ENCODE assay signal across 19 cellular contexts in genomic region chr11:1074244-1075221, GRCh38. TPM values are rescaled to one million over a fixed set of nuclear protein-coding genes. Genes with fewer than 3 reads are reported as not detected.
A peak's percentile ranks its signal among the peaks of the same experiment; 100 is the strongest.
DNase-seq lines count a peak whose midpoint lies in the region; ATAC-seq, FAIRE-seq and TF ChIP-seq lines count a peak whose summit lies in the region.
"Had no signal": no experiment of that assay in that cellular context is flagged by ENCODE, and none has a peak within 500 bp of the region (broad histone marks: within the 10 kb centered on the region; RNA-seq: fewer than 3 reads in every experiment).

TSS of gene MUC2 (plus strand) at chr11:1074874.

- peak; percentile 54 to 63 for TF ChIP-seq POLR2A in Peyer's patch (IDR thresholded peaks at IDR 0.05)
- no peak for TF ChIP-seq POLR2A in sigmoid colon (IDR thresholded peaks at IDR 0.05)

- H3K27ac ChIP-seq in Peyer's patch (peak within 1 kb of the TSS in 3 of 4 donors; percentile 51 to 72 (median 69)), kidney (ENCODE audit: low read depth in 2 of 2, low read length in 2 of 2) (no peak within 1 kb of the TSS), sigmoid colon (no peak within 1 kb of the TSS)

- no peak for FAIRE-seq in kidney (lab: Jason Lieb, UNC)
- FAIRE-seq: bronchial epithelial cell, GM12891, urothelium cell line had no signal

- TF ChIP-seq EP300 in sigmoid colon (IDR thresholded peaks at IDR 0.05): no peak

- H3K36me3 ChIP-seq in Peyer's patch (no peaks in the 10 kb centered on the region), kidney (ENCODE audit: control insufficient read depth in 1 of 2, insufficient read depth in 2 of 2, low read length in 2 of 2) (no peaks in the 10 kb centered on the region), sigmoid colon (no peaks in the 10 kb centered on the region)

- H3K4me3 ChIP-seq in Peyer's patch (peak within 1 kb of the TSS in 3 of 4 donors; percentile 12 to 42 (median 30)), kidney (ENCODE audit: low read length in 2 of 2) (no peak within 1 kb of the TSS), sigmoid colon (no peak within 1 kb of the TSS)

- intact Hi-C loops in kidney (cut with DNase I) (no loop called here), sigmoid colon (cut with DNase I) (no loop called here)

- H3K4me1 ChIP-seq in Peyer's patch: peaks cover 0 to 22% (median 5%) of the 10 kb centered on the region in 4 donors
- no peaks in the 10 kb centered on the region for H3K4me1 ChIP-seq in kidney (ENCODE audit: control insufficient read depth in 1 of 2, insufficient read depth in 1 of 2, low read depth in 1 of 2, low read length in 2 of 2)
- no peaks in the 10 kb centered on the region for H3K4me1 ChIP-seq in sigmoid colon

- H3K27me3 ChIP-seq in Peyer's patch (no peaks in the 10 kb centered on the region), sigmoid colon (peaks cover 0 to 49% (median 4%) of the 10 kb centered on the region in 3 donors)

- no peak within 1 kb of the TSS for H3K9ac ChIP-seq in kidney (ENCODE audit: low read length in 2 of 2)

- 52 to 73% methylated on average over 32 of the region's 32 CpGs for WGBS in sigmoid colon, 2 donors

- no peak for ATAC-seq in GM19395 (IDR thresholded peaks at IDR 0.05; ENCODE audit: unreplicated experiment)
- ATAC-seq: activated CD8-positive, alpha-beta T cell treated with anti-CD3 and anti-CD28 coated beads, Interleukin-2, amount 10 ng/mL, durations not matched to agents 7 days and 5 days had no signal

- H3K9me3 ChIP-seq in Peyer's patch (no peaks in the 10 kb centered on the region), kidney (ENCODE audit: control insufficient read depth in 1 of 2, low read length in 2 of 2) (no peaks in the 10 kb centered on the region), sigmoid colon (no peaks in the 10 kb centered on the region)

- DNase-seq in activated CD8-positive, alpha-beta memory T cell treated with anti-CD3 and anti-CD28 coated beads, Interleukin-2, amount 50 U/mL, for 4 hours: peak; percentile 12
- DNase-seq in activated CD8-positive, alpha-beta memory T cell treated with anti-CD3 and anti-CD28 coated beads, Interleukin-2, amount 50 U/mL, for 48 hours: no peak
- DNase-seq in Peyer's patch (peak in 2 of 3 donors; percentile 64 to 75), kidney (peak; percentile 72), sigmoid colon (peak; percentile 64), DMS53 (lab: John Stamatoyannopoulos, UW) (no peak), NCI-H187 (lab: John Stamatoyannopoulos, UW) (no peak)
- DNase-seq: ACHN; activated CD8-positive, alpha-beta T cell treated with anti-CD3 and anti-CD28 coated beads, Interleukin-2, amount 10 ng/mL, durations not matched to agents 7 days and 5 days; NCI-H2107; NCI-H774; SHP77 treated with DMSO at 0.1 percent for 48 hours; stimulated activated CD4-positive, alpha-beta T cell treated with anti-CD3 and anti-CD28 coated beads, Interleukin-4, amount 100 ng/mL, for 24 hours had no signal

- no peak for TF ChIP-seq CTCF in Peyer's patch (IDR thresholded peaks at IDR 0.05)
- TF ChIP-seq CTCF in kidney (IDR thresholded peaks at IDR 0.05; ENCODE audit: borderline replicate concordance, extremely low read depth, insufficient read depth): no peak
- TF ChIP-seq CTCF in sigmoid colon (IDR thresholded peaks at IDR 0.05): no peak

RNA-seq across cellular contexts. Expression of gene MUC2, which starts in this region (rescaled TPM):
- total RNA-seq in Peyer's patch: 1,000 to 10,000 TPM in 2 of 4 donors, 100 to 1,000 TPM in 2; 817 to 1,165 (median 1,010) TPM
- not detected for total RNA-seq in kidney
- not detected for polyA plus RNA-seq in kidney (ENCODE audit: insufficient read depth, low read depth, low replicate concordance)
- 1 to 10 TPM in 3 of 4 donors, not detected in 1; 2.5 to 8.0 (median 2.9) TPM for total RNA-seq in sigmoid colon
- polyA plus RNA-seq in sigmoid colon: 100 to 1,000 TPM in 1 of 3 donors, 10 to 100 TPM in 2; 22.8 to 248 (median 40.2) TPM
- total RNA-seq: activated CD8-positive, alpha-beta T cell treated with anti-CD3 and anti-CD28 coated beads, Interleukin-2, amount 10 ng/mL, durations not matched to agents 7 days and 5 days; activated naive CD4-positive, alpha-beta T cell treated with anti-CD3 and anti-CD28 coated beads for 36 hours; bronchial epithelial cell; fibroblast of villous mesenchyme had no signal

Comparison
In these comparisons a context has a peak if more than half of its experiments do, and no peak if none do; other contexts are left out.
1. RNA of gene MUC2 (total RNA-seq): 817 to 1,165 TPM in Peyer's patch; 2.5 to 8.0 TPM in sigmoid colon and not detected in kidney (single experiment); every median in the first group is over 10 times any median in the second.
2. RNA of gene MUC2 (polyA plus RNA-seq): 22.8 to 248 TPM in sigmoid colon; not detected in kidney (single experiment); every median in the first group is over 10 times any median in the second.
3. DNase-seq: peak in activated CD8-positive, alpha-beta memory T cell treated with anti-CD3 and anti-CD28 coated beads, Interleukin-2, amount 50 U/mL, for 4 hours (single experiment), Peyer's patch (2 of 3) and sigmoid colon (single experiment); none in activated CD8-positive, alpha-beta memory T cell treated with anti-CD3 and anti-CD28 coated beads, Interleukin-2, amount 50 U/mL, for 48 hours (single experiment), DMS53 (single experiment) and NCI-H187 (0 of 2).
4. Peak in DNase-seq in kidney; RNA of the gene not detected or under 1 TPM.
5. H3K27ac ChIP-seq: peak in Peyer's patch (3 of 4); none in kidney (0 of 2) and sigmoid colon (0 of 4).
6. H3K4me3 ChIP-seq: peak in Peyer's patch (3 of 4); none in kidney (0 of 2) and sigmoid colon (0 of 4).
7. POLR2A ChIP-seq: peak in Peyer's patch (2 of 2); none in sigmoid colon (0 of 2).